In the genomic region with DNA sequence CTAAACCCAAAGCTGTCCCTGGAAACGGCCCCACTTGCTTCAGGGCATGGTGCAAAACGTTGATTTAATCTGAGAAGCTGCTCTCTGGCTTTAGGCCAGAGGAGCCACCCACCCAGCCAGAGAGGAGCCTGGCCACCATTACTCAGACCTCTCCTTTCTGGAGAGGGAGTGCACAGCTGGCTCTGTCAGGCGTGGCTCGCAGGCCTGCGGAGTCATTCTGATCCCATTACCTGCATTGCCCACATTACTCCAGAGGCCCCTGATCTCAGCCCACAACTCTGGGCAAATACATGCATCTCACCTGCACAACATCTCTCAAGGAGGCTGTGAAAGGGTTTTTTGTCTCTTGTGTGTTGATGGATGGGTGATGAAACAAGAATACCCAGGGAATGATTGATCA, we compare ENCODE assay signal across 11 cellular contexts.
DNase-seq lines count a peak whose midpoint lies in the region; ATAC-seq, FAIRE-seq and TF ChIP-seq lines count a peak whose summit lies in the region.
"Had no signal": no experiment of that assay in that cellular context is flagged by ENCODE, and none has a peak within 500 bp of the region (broad histone marks: within the 10 kb centered on the region; RNA-seq: fewer than 3 reads in every experiment).

No MANE protein-coding gene starts in this region.

- no peaks in the 10 kb centered on the region for H4K20me1 ChIP-seq in fibroblast of lung (ENCODE audit: control insufficient read depth, extremely low read depth, insufficient read depth, low read length)

- H3K27me3 ChIP-seq in BE2C: no peaks in the 10 kb centered on the region
- H3K27me3 ChIP-seq in fibroblast of lung (ENCODE audit: control insufficient read depth, insufficient read depth, low read length): no peaks in the 10 kb centered on the region

- FAIRE-seq in HTR-8/SVneo (lab: Jason Lieb, UNC): no peak

- TF ChIP-seq CTCF in BE2C (IDR thresholded peaks at IDR 0.05; ENCODE audit: low read depth, low read length) (no peak), fibroblast of lung (conservative IDR thresholded peaks at IDR 0.05 in 1 of 2, IDR thresholded peaks at IDR 0.05 in 1 of 2; ENCODE audit: low read depth in 1 of 2, low read length in 2 of 2) (no peak)

- no peaks in the 10 kb centered on the region for H3K79me2 ChIP-seq in fibroblast of lung (ENCODE audit: control insufficient read depth, insufficient read depth, low read length)

- H3K4me3 ChIP-seq in BE2C (ENCODE audit: low read depth, low read length): no peak overlapping the region
- no peak overlapping the region for H3K4me3 ChIP-seq in fibroblast of lung (replicated peaks in 1 of 4; ENCODE audit: control extremely low read depth in 1 of 4, insufficient read depth in 1 of 4, low read depth in 3 of 4, low read length in 4 of 4)

- peak; percentile 86 for DNase-seq in BE2C
- peak; percentile 18 for DNase-seq in HTR-8/SVneo (ENCODE audit: insufficient read length, low spot score)
- peak; percentile 17 to 75 for DNase-seq in fibroblast of lung (ENCODE audit: low read depth in 2 of 2)
- DNase-seq in SKM-1 (lab: John Stamatoyannopoulos, UW; ENCODE audit: unreplicated experiment): no peak
- DNase-seq in stimulated activated CD4-positive, alpha-beta T cell treated with anti-CD3 and anti-CD28 coated beads, Interleukin-2, amount 100 ng/mL, for 48 hours: no peak
- DNase-seq in activated CD4-positive, alpha-beta T cell treated with anti-CD3 and anti-CD28 coated beads for 4 hours: no peak
- DNase-seq in retina: no peak
- DNase-seq: GDM1; NCI-H2171 treated with DMSO at 0.1 percent for 48 hours; stimulated activated naive B cell treated with anti-CD40 and anti-IgM and Interleukin-4, amounts not matched to agents 10 μg/mL and 1 μg/mL and 100 μg/mL, for 72 hours had no signal

- H3K4me2 ChIP-seq in fibroblast of lung (ENCODE audit: extremely low read depth, insufficient read depth, low read length): no peak overlapping the region

- no peak overlapping the region for H3K27ac ChIP-seq in fibroblast of lung (ENCODE audit: insufficient read depth, low read length)

- ATAC-seq in GM21515 (IDR thresholded peaks at IDR 0.05; ENCODE audit: unreplicated experiment): peak; percentile 57

- no peaks in the 10 kb centered on the region for H3K36me3 ChIP-seq in BE2C
- no peaks in the 10 kb centered on the region for H3K36me3 ChIP-seq in fibroblast of lung (ENCODE audit: control insufficient read depth, insufficient read depth, low read length)

- H3K9ac ChIP-seq in fibroblast of lung (ENCODE audit: insufficient read depth, low read length): no peak overlapping the region

- H3K4me1 ChIP-seq in BE2C: peaks cover 20% of the 10 kb centered on the region
- peaks cover 10% of the 10 kb centered on the region for H3K4me1 ChIP-seq in fibroblast of lung (ENCODE audit: control insufficient read depth, extremely low read depth, insufficient read depth, low read length)

- H3K9me3 ChIP-seq in BE2C (no peaks in the 10 kb centered on the region), fibroblast of lung (ENCODE audit: control insufficient read depth, insufficient read depth, low read depth, low read length) (no peaks in the 10 kb centered on the region)

- H2AFZ ChIP-seq in fibroblast of lung (ENCODE audit: low read length): no peak overlapping the region

Comparison
In these comparisons a context has a peak if more than half of its experiments do, and no peak if none do; other contexts are left out.
1. DNase-seq: peak in BE2C (single experiment), HTR-8/SVneo (single experiment) and fibroblast of lung (2 of 2); none in SKM-1 (single experiment), stimulated activated CD4-positive, alpha-beta T cell treated with anti-CD3 and anti-CD28 coated beads, Interleukin-2, amount 100 ng/mL, for 48 hours (0 of 2), activated CD4-positive, alpha-beta T cell treated with anti-CD3 and anti-CD28 coated beads for 4 hours (0 of 2) and retina (single experiment).